ENCODE assay signal across 8 cellular contexts in the genomic region with DNA sequence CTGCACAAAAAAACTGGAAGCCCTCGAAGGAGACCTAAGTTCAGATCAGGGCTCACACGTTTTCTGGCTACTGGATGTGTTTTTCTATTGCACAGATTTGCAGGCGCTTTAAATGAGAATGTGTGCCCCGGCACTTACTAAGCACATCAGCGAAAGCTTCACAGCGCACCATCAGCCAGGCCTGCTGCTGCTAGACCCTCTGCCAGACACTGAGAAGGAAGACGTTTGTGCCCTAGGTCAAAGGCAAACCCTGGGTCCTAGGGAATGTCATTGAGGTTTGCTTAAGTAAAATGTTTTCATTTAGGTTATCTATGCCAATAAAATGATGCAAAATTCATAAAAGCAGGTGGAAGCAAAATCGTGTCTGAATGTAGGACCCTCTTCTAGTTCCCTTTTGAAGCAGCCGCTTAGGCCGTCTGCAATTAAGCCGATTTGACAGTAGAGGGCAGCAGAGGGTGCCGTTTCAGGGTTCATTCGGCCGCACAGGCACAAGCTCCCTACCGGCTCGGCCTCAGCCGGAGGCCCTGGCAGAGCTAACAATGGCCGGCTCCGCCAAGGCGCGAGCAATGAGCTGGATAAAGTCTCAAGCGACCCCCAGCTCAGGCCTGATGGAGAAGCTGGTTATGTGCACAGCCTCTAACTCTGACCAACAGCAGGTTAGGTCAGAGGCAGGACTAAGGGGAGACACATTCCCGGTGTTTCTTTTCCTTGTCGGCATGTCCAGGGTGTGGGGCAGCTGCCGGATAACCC.
DNase-seq lines count a peak whose midpoint lies in the region; ATAC-seq and TF ChIP-seq lines count a peak whose summit lies in the region.

No MANE protein-coding gene starts in this region.

- H2AFZ ChIP-seq in OCI-LY1 (ENCODE audit: low read length) = no peak overlapping the region
- peak overlapping the region; percentile 91 for H2AFZ ChIP-seq in neural progenitor cell (replicated peaks)

- H3K4me2 ChIP-seq in OCI-LY1 (ENCODE audit: low read length) = no peak overlapping the region
- H3K4me2 ChIP-seq in neural progenitor cell = no peak overlapping the region

- H3F3A ChIP-seq in OCI-LY1 (ENCODE audit: insufficient read depth, low read length) = no peaks in the 10 kb centered on the region
- H3F3A ChIP-seq in neural progenitor cell (ENCODE audit: low read depth) = no peaks in the 10 kb centered on the region

- H3K27ac ChIP-seq in OCI-LY1 (ENCODE audit: low read depth, low read length, poor library complexity, severe bottlenecking) (no peak overlapping the region), neural progenitor cell (no peak overlapping the region)

- H3K36me3 Mint-ChIP-seq in activated T-cell treated with anti-CD3 and anti-CD28 coated beads, Interleukin-2, amount 50 U/mL, for 4 hours (ENCODE audit: insufficient read depth) = no peaks in the 10 kb centered on the region
- no peaks in the 10 kb centered on the region for H3K36me3 Mint-ChIP-seq in neural progenitor cell

- H3K4me3 ChIP-seq in OCI-LY1 (ENCODE audit: low read depth, low read length, poor library complexity, severe bottlenecking) = no peak overlapping the region
- H3K4me3 ChIP-seq in foreskin fibroblast (ENCODE audit: low read depth in 1 of 2, low read length in 2 of 2) = no peak overlapping the region
- no peak overlapping the region for H3K4me3 ChIP-seq in neural progenitor cell

- H3K4me1 Mint-ChIP-seq in activated T-cell treated with anti-CD3 and anti-CD28 coated beads, Interleukin-2, amount 50 U/mL, for 4 hours (ENCODE audit: low read depth) = no peaks in the 10 kb centered on the region
- no peaks in the 10 kb centered on the region for H3K4me1 Mint-ChIP-seq in neural progenitor cell

- peak; percentile 72 for ATAC-seq in GM21447 (IDR thresholded peaks at IDR 0.05; ENCODE audit: unreplicated experiment)
- ATAC-seq in activated T-cell treated with anti-CD3 and anti-CD28 coated beads, Interleukin-2, amount 50 U/mL, for 4 hours = peak; percentile 58 to 62

- TF ChIP-seq EP300 in Ishikawa (IDR thresholded peaks at IDR 0.05; ENCODE audit: borderline replicate concordance) = no peak

- H3K27ac Mint-ChIP-seq in neural progenitor cell = no peak overlapping the region

- H3K9me3 ChIP-seq in OCI-LY1 (ENCODE audit: low read length) (no peaks in the 10 kb centered on the region), neural progenitor cell (ENCODE audit: low read depth) (no peaks in the 10 kb centered on the region)

- peak; percentile 82 for TF ChIP-seq CTCF in OCI-LY1 (IDR thresholded peaks at IDR 0.05; ENCODE audit: low read length)
- TF ChIP-seq CTCF in foreskin fibroblast (IDR thresholded peaks at IDR 0.05; ENCODE audit: low read depth, low read length) = peak; percentile 87
- TF ChIP-seq CTCF in neural progenitor cell (IDR thresholded peaks at IDR 0.05) = peak; percentile 93

- no peak overlapping the region for H3K4me3 Mint-ChIP-seq in activated T-cell treated with anti-CD3 and anti-CD28 coated beads, Interleukin-2, amount 50 U/mL, for 4 hours
- H3K4me3 Mint-ChIP-seq in neural progenitor cell = no peak overlapping the region

- no peaks in the 10 kb centered on the region for H3K4me1 ChIP-seq in OCI-LY1 (ENCODE audit: insufficient read depth, low read length, severe bottlenecking)
- H3K4me1 ChIP-seq in neural progenitor cell = peaks cover 4% of the 10 kb centered on the region

- H3K27me3 ChIP-seq in OCI-LY1 (ENCODE audit: insufficient read depth, low read length) = no peaks in the 10 kb centered on the region
- peaks cover 11% of the 10 kb centered on the region for H3K27me3 ChIP-seq in neural progenitor cell

- no peaks in the 10 kb centered on the region for H3K9me3 Mint-ChIP-seq in activated T-cell treated with anti-CD3 and anti-CD28 coated beads, Interleukin-2, amount 50 U/mL, for 4 hours
- H3K9me3 Mint-ChIP-seq in neural progenitor cell = peaks cover 3% of the 10 kb centered on the region

- H3K9me2 ChIP-seq in OCI-LY1 (ENCODE audit: low read depth, low read length) = no peaks in the 10 kb centered on the region

- peak; percentile 74 for DNase-seq in COR-L47 (lab: John Stamatoyannopoulos, UW)
- peak; percentile 8 for DNase-seq in activated T-cell treated with anti-CD3 and anti-CD28 coated beads, Interleukin-2, amount 50 U/mL, for 4 hours
- peak; percentile 45 to 85 for DNase-seq in foreskin fibroblast
- peak; percentile 92 for DNase-seq in neural progenitor cell (ENCODE audit: low spot score)
- DNase-seq in superior temporal gyrus (ENCODE audit: extremely low spot score) = peak; percentile 90

- H3K27me3 Mint-ChIP-seq in activated T-cell treated with anti-CD3 and anti-CD28 coated beads, Interleukin-2, amount 50 U/mL, for 4 hours (ENCODE audit: low read depth) = peaks cover 4% of the 10 kb centered on the region
- H3K27me3 Mint-ChIP-seq in neural progenitor cell (ENCODE audit: insufficient read depth, low read depth) = peaks cover 12% of the 10 kb centered on the region

- H3K79me2 ChIP-seq in OCI-LY1 (ENCODE audit: insufficient read depth, low read length) = no peaks in the 10 kb centered on the region
- no peaks in the 10 kb centered on the region for H3K79me2 ChIP-seq in neural progenitor cell (ENCODE audit: low read depth)

- H4K20me1 ChIP-seq in OCI-LY1 (ENCODE audit: insufficient read depth, low read length) = no peaks in the 10 kb centered on the region
- H4K20me1 ChIP-seq in neural progenitor cell (ENCODE audit: low read depth) = no peaks in the 10 kb centered on the region

- H3K36me3 ChIP-seq in OCI-LY1 (ENCODE audit: insufficient read depth, low read length) = no peaks in the 10 kb centered on the region
- H3K36me3 ChIP-seq in neural progenitor cell = no peaks in the 10 kb centered on the region

- peak; percentile 69 for TF ChIP-seq RAD21 in Ishikawa (IDR thresholded peaks at IDR 0.05; ENCODE audit: low read depth)

- no peak overlapping the region for H3K9ac ChIP-seq in OCI-LY1 (ENCODE audit: low read length)
- H3K9ac ChIP-seq in neural progenitor cell = no peak overlapping the region

TF ChIP-seq in Ishikawa, 13 proteins besides CTCF, POLR2A, EP300 and RAD21:
- TF ChIP-seq TAF1 (IDR thresholded peaks at IDR 0.05; ENCODE audit: low read depth) (no peak), YY1 (IDR thresholded peaks at IDR 0.05; ENCODE audit: low read depth) (0 out of 2 replicates have a peak, but pooled peaks have one; percentile 16)
TF ChIP-seq in Ishikawa: peak in this region for 1.

Comparison
In these comparisons a context has a peak if more than half of its experiments do, and no peak if none do; other contexts are left out.
1. DNase-seq: peak in every context shown above with its lines; median percentile 92 in neural progenitor cell; 90 in superior temporal gyrus; 74 in COR-L47; 65 in foreskin fibroblast; 8 in activated T-cell treated with anti-CD3 and anti-CD28 coated beads, Interleukin-2, amount 50 U/mL, for 4 hours.